Comparison of ENCODE assay signal across 1 cellular context in the genomic region with DNA sequence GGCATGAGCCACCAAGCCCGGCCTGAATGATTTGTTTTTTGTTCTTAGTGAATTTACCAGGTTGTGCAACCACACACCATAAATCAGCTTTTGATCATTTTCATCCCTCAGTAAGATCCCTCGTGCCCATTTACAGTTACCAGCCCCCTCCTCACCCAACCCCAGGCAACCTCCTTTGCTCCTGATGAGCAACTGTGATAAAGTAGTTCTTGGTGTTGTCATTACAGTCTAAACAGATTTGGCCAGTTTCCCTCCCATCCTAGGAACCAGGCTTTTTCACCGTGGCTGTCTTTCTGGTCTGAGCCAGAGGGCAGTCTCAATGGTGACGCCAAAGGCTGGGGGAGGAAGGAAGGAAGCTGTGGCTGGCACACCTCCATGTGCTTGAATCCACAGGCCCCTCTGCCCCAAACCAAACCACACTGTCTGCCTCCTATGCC.
TF ChIP-seq lines count a peak whose summit lies in the region.

No MANE protein-coding gene starts in this region.

TF ChIP-seq in HepG2, 621 proteins besides CTCF, POLR2A, EP300 and RAD21 (continued from another document and continues in another):
- TF ChIP-seq, protein P1, sequence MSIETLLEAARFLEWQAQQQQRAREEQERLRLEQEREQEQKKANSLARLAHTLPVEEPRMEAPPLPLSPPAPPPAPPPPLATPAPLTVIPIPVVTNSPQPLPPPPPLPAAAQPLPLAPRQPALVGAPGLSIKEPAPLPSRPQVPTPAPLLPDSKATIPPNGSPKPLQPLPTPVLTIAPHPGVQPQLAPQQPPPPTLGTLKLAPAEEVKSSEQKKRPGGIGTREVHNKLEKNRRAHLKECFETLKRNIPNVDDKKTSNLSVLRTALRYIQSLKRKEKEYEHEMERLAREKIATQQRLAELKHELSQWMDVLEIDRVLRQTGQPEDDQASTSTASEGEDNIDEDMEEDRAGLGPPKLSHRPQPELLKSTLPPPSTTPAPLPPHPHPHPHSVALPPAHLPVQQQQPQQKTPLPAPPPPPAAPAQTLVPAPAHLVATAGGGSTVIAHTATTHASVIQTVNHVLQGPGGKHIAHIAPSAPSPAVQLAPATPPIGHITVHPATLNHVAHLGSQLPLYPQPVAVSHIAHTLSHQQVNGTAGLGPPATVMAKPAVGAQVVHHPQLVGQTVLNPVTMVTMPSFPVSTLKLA (IDR thresholded peaks at IDR 0.05), result no peak
- TF ChIP-seq PREB (CRISPR knock-in tag; IDR thresholded peaks at IDR 0.05) (no peak), GMEB2 (CRISPR knock-in tag; IDR thresholded peaks at IDR 0.05; ENCODE audit: low read depth) (no peak), SP2 (CRISPR knock-in tag; IDR thresholded peaks at IDR 0.05) (no peak), KDM4B (CRISPR knock-in tag; IDR thresholded peaks at IDR 0.05) (no peak), RFX5 (IDR thresholded peaks at IDR 0.05; ENCODE audit: low read depth, low read length) (no peak), DRAP1 (CRISPR knock-in tag; IDR thresholded peaks at IDR 0.05) (no peak), MAX (IDR thresholded peaks at IDR 0.05) (0 out of 2 replicates have a peak, but pooled peaks have one; percentile 30), KLF9 (CRISPR knock-in tag; IDR thresholded peaks at IDR 0.05; ENCODE audit: low read depth) (no peak), FOXC1 (CRISPR knock-in tag; IDR thresholded peaks at IDR 0.05; ENCODE audit: borderline replicate concordance) (no peak), TEAD2 (CRISPR knock-in tag; IDR thresholded peaks at IDR 0.05) (no peak), ZNF382 (CRISPR knock-in tag; IDR thresholded peaks at IDR 0.05; ENCODE audit: borderline replicate concordance) (no peak), GATAD2A (CRISPR knock-in tag; IDR thresholded peaks at IDR 0.05) (no peak; the same call in 1 of the 2 replicates), FOXO1 (CRISPR knock-in tag; IDR thresholded peaks at IDR 0.05) (0 out of 2 replicates have a peak, but pooled peaks have one; percentile 27), STAG1 (CRISPR knock-in tag; IDR thresholded peaks at IDR 0.05) (no peak), ZBTB37 (CRISPR knock-in tag; IDR thresholded peaks at IDR 0.05) (peak; percentile 85), MYC (CRISPR knock-in tag; IDR thresholded peaks at IDR 0.05; ENCODE audit: borderline replicate concordance) (peak; percentile 5; the same call in 1 of the 2 replicates), TSC22D2 (CRISPR knock-in tag; IDR thresholded peaks at IDR 0.05; ENCODE audit: borderline replicate concordance) (no peak), TP53 (CRISPR knock-in tag; conservative IDR thresholded peaks at IDR 0.05) (no peak), ATF7-NPFF (CRISPR knock-in tag; IDR thresholded peaks at IDR 0.05; ENCODE audit: low read depth) (no peak), MLX (CRISPR knock-in tag; IDR thresholded peaks at IDR 0.05) (no peak), ZNF564 (CRISPR knock-in tag; IDR thresholded peaks at IDR 0.05) (no peak), ARID3A (IDR thresholded peaks at IDR 0.05; ENCODE audit: low read depth, low read length) (no peak), TAF1 (CRISPR knock-in tag; IDR thresholded peaks at IDR 0.05) (no peak), LCORL (IDR thresholded peaks at IDR 0.05) (no peak), LCORL (CRISPR knock-in tag; IDR thresholded peaks at IDR 0.05) (no peak), SMARCE1 (IDR thresholded peaks at IDR 0.05; ENCODE audit: borderline replicate concordance) (no peak), HCFC1 (IDR thresholded peaks at IDR 0.05; ENCODE audit: low read depth, low read length) (no peak), ZNF44 (CRISPR knock-in tag; IDR thresholded peaks at IDR 0.05) (no peak), SALL1 (CRISPR knock-in tag; IDR thresholded peaks at IDR 0.05) (peak; percentile 57), SUZ12 (IDR thresholded peaks at IDR 0.05; ENCODE audit: low read depth, low read length) (no peak), ELF1 (CRISPR knock-in tag; IDR thresholded peaks at IDR 0.05) (no peak)
- TF ChIP-seq, protein P2, sequence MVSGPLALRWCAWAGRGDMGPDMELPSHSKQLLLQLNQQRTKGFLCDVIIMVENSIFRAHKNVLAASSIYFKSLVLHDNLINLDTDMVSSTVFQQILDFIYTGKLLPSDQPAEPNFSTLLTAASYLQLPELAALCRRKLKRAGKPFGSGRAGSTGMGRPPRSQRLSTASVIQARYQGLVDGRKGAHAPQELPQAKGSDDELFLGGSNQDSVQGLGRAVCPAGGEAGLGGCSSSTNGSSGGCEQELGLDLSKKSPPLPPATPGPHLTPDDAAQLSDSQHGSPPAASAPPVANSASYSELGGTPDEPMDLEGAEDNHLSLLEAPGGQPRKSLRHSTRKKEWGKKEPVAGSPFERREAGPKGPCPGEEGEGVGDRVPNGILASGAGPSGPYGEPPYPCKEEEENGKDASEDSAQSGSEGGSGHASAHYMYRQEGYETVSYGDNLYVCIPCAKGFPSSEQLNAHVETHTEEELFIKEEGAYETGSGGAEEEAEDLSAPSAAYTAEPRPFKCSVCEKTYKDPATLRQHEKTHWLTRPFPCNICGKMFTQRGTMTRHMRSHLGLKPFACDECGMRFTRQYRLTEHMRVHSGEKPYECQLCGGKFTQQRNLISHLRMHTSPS (CRISPR knock-in tag; IDR thresholded peaks at IDR 0.05; ENCODE audit: low read depth), result no peak
- TF ChIP-seq, protein P3, sequence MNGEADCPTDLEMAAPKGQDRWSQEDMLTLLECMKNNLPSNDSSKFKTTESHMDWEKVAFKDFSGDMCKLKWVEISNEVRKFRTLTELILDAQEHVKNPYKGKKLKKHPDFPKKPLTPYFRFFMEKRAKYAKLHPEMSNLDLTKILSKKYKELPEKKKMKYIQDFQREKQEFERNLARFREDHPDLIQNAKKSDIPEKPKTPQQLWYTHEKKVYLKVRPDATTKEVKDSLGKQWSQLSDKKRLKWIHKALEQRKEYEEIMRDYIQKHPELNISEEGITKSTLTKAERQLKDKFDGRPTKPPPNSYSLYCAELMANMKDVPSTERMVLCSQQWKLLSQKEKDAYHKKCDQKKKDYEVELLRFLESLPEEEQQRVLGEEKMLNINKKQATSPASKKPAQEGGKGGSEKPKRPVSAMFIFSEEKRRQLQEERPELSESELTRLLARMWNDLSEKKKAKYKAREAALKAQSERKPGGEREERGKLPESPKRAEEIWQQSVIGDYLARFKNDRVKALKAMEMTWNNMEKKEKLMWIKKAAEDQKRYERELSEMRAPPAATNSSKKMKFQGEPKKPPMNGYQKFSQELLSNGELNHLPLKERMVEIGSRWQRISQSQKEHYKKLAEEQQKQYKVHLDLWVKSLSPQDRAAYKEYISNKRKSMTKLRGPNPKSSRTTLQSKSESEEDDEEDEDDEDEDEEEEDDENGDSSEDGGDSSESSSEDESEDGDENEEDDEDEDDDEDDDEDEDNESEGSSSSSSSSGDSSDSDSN (CRISPR knock-in tag; IDR thresholded peaks at IDR 0.05), result no peak
- TF ChIP-seq, protein P4, sequence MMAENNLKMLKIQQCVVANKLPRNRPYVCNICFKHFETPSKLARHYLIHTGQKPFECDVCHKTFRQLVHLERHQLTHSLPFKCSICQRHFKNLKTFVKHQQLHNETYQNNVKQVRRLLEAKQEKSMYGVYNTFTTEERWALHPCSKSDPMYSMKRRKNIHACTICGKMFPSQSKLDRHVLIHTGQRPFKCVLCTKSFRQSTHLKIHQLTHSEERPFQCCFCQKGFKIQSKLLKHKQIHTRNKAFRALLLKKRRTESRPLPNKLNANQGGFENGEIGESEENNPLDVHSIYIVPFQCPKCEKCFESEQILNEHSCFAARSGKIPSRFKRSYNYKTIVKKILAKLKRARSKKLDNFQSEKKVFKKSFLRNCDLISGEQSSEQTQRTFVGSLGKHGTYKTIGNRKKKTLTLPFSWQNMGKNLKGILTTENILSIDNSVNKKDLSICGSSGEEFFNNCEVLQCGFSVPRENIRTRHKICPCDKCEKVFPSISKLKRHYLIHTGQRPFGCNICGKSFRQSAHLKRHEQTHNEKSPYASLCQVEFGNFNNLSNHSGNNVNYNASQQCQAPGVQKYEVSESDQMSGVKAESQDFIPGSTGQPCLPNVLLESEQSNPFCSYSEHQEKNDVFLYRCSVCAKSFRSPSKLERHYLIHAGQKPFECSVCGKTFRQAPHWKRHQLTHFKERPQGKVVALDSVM (CRISPR knock-in tag; IDR thresholded peaks at IDR 0.05), result no peak
- TF ChIP-seq, protein P5, sequence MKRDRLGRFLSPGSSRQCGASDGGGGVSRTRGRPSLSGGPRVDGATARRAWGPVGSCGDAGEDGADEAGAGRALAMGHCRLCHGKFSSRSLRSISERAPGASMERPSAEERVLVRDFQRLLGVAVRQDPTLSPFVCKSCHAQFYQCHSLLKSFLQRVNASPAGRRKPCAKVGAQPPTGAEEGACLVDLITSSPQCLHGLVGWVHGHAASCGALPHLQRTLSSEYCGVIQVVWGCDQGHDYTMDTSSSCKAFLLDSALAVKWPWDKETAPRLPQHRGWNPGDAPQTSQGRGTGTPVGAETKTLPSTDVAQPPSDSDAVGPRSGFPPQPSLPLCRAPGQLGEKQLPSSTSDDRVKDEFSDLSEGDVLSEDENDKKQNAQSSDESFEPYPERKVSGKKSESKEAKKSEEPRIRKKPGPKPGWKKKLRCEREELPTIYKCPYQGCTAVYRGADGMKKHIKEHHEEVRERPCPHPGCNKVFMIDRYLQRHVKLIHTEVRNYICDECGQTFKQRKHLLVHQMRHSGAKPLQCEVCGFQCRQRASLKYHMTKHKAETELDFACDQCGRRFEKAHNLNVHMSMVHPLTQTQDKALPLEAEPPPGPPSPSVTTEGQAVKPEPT (CRISPR knock-in tag; IDR thresholded peaks at IDR 0.05; ENCODE audit: low read depth), result no peak
- TF ChIP-seq, protein P6, sequence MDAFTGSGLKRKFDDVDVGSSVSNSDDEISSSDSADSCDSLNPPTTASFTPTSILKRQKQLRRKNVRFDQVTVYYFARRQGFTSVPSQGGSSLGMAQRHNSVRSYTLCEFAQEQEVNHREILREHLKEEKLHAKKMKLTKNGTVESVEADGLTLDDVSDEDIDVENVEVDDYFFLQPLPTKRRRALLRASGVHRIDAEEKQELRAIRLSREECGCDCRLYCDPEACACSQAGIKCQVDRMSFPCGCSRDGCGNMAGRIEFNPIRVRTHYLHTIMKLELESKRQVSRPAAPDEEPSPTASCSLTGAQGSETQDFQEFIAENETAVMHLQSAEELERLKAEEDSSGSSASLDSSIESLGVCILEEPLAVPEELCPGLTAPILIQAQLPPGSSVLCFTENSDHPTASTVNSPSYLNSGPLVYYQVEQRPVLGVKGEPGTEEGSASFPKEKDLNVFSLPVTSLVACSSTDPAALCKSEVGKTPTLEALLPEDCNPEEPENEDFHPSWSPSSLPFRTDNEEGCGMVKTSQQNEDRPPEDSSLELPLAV (CRISPR knock-in tag; conservative IDR thresholded peaks at IDR 0.05; ENCODE audit: low read depth), result no peak
